In genomic region chr2:76748581-76749296, GRCh38 we compare ENCODE assay signal across 20 cellular contexts.
DNase-seq lines count a peak whose midpoint lies in the region; ATAC-seq, FAIRE-seq and TF ChIP-seq lines count a peak whose summit lies in the region.
"Had no signal": no experiment of that assay in that cellular context is flagged by ENCODE, and none has a peak within 500 bp of the region (broad histone marks: within the 10 kb centered on the region; RNA-seq: fewer than 3 reads in every experiment).

No MANE protein-coding gene starts in this region.

- H3K14ac ChIP-seq in IMR-90 (replicated peaks; ENCODE audit: low read depth, low read length) (no peak overlapping the region), H1 (ENCODE audit: insufficient read length) (no peak overlapping the region)

- H3K4me2 ChIP-seq in IMR-90 (ENCODE audit: low read depth, low read length): no peak overlapping the region
- no peak overlapping the region for H3K4me2 ChIP-seq in H1 (ENCODE audit: insufficient read depth in 1 of 2, low read depth in 2 of 2, low read length in 2 of 2)
- H3K4me2 ChIP-seq: PC-9 had no signal

- intact Hi-C loops in IMR-90 (cut with micrococcal nuclease): no loop called here

- dilution Hi-C loops in IMR-90 (cut with HindIII; ENCODE audit: low sequenced_read_pairs, unreplicated experiment): no loop called here

- TF ChIP-seq CTCF in C4-2B (conservative IDR thresholded peaks at IDR 0.05) (no peak), IMR-90 (conservative IDR thresholded peaks at IDR 0.05; ENCODE audit: low read depth, low read length) (no peak), H1 (IDR thresholded peaks at IDR 0.05; ENCODE audit: control extremely low read depth in 1 of 3, insufficient read depth in 1 of 3, low read depth in 1 of 3, low read length in 3 of 3) (no peak)

- FAIRE-seq in H1 (lab: Jason Lieb, UNC): no peak
- FAIRE-seq: D721Med, G401.6 had no signal

- H2AFZ ChIP-seq in IMR-90 (replicated peaks; ENCODE audit: low read length, poor library complexity) (no peak overlapping the region), H1 (ENCODE audit: low read length) (no peak overlapping the region)
- H2AFZ ChIP-seq: PC-9 had no signal

- H3K23me2 ChIP-seq in H1 (ENCODE audit: low read depth, low read length): no peaks in the 10 kb centered on the region

- H3K23ac ChIP-seq in IMR-90 (ENCODE audit: low read depth, low read length) (no peak overlapping the region), H1 (ENCODE audit: insufficient read length) (no peak overlapping the region)

- H3K4me1 ChIP-seq in IMR-90 (ENCODE audit: control insufficient read depth, insufficient read depth, low read length) (no peaks in the 10 kb centered on the region), H1 (replicated peaks in 1 of 4; ENCODE audit: control insufficient read depth in 3 of 4, insufficient read depth in 4 of 4, low read length in 3 of 4) (no peaks in the 10 kb centered on the region; a peak in 1 of 7 replicates)
- H3K4me1 ChIP-seq: SJSA1 had no signal

- BruUV-seq in IMR-90 (replicated peaks; lab: Mats Ljungman, UMichigan): no TSS peak

- TF ChIP-seq RAD21 in IMR-90 (IDR thresholded peaks at IDR 0.05; ENCODE audit: low read length) (no peak), H1 (IDR thresholded peaks at IDR 0.05 in 1 of 2, conservative IDR thresholded peaks at IDR 0.05 in 1 of 2; ENCODE audit: low read depth in 2 of 2, low read length in 2 of 2) (no peak)

- H4K91ac ChIP-seq in IMR-90 (ENCODE audit: insufficient read depth, low read depth, low read length) (no peak overlapping the region), H1 (replicated peaks; ENCODE audit: insufficient read length, low read length) (no peak overlapping the region)

- no peak overlapping the region for H3K9ac ChIP-seq in IMR-90 (ENCODE audit: low read depth, low read length)
- H3K9ac ChIP-seq in H1 (replicated peaks in 1 of 4; ENCODE audit: extremely low read depth in 1 of 4, low read depth in 3 of 4, low read length in 3 of 4): no peak overlapping the region

- H2BK5ac ChIP-seq in IMR-90 (ENCODE audit: low read depth, low read length, poor library complexity, severe bottlenecking) (no peak overlapping the region), H1 (ENCODE audit: low read depth, low read length) (no peak overlapping the region)

- peak overlapping the region; percentile 85 for H3K27ac ChIP-seq in C4-2B
- H3K27ac ChIP-seq in IMR-90 (ENCODE audit: insufficient read depth, low read length): no peak overlapping the region
- no peak overlapping the region for H3K27ac ChIP-seq in H1 (ENCODE audit: low read depth, low read length)
- H3K27ac ChIP-seq: PC-9, SJSA1 had no signal

- H3K79me2 ChIP-seq in H1 (ENCODE audit: control insufficient read depth in 1 of 2, insufficient read depth in 2 of 2, low read length in 2 of 2): no peaks in the 10 kb centered on the region

- no peak overlapping the region for H2AK5ac ChIP-seq in IMR-90 (ENCODE audit: low read depth, low read length)
- no peak overlapping the region for H2AK5ac ChIP-seq in H1 (ENCODE audit: low read depth, low read length)

- no peak for TF ChIP-seq POLR2A in IMR-90 (IDR thresholded peaks at IDR 0.05; ENCODE audit: low read depth, low read length)
- TF ChIP-seq POLR2A in H1 (IDR thresholded peaks at IDR 0.05; ENCODE audit: control extremely low read depth in 1 of 2, low read depth in 2 of 2, low read length in 2 of 2): no peak

- H3K36me3 ChIP-seq in IMR-90 (ENCODE audit: control insufficient read depth, insufficient read depth, low read length) (no peaks in the 10 kb centered on the region), H1 (ENCODE audit: control insufficient read depth in 2 of 4, insufficient read depth in 4 of 4, low read length in 3 of 4) (no peaks in the 10 kb centered on the region)
- H3K36me3 ChIP-seq: SJSA1 had no signal

- no peaks in the 10 kb centered on the region for H3K79me1 ChIP-seq in IMR-90 (ENCODE audit: low read depth in 1 of 2, low read length in 2 of 2)
- H3K79me1 ChIP-seq in H1 (ENCODE audit: low read depth, low read length): no peaks in the 10 kb centered on the region

- no peak overlapping the region for H2BK20ac ChIP-seq in IMR-90 (ENCODE audit: low read depth, low read length)
- no peak overlapping the region for H2BK20ac ChIP-seq in H1 (ENCODE audit: low read length)

- H2BK15ac ChIP-seq in IMR-90 (ENCODE audit: low read depth, low read length) (no peak overlapping the region), H1 (ENCODE audit: low read length) (no peak overlapping the region)

- no peak overlapping the region for H3K18ac ChIP-seq in IMR-90 (ENCODE audit: low read depth, low read length)
- H3K18ac ChIP-seq in H1 (ENCODE audit: extremely low read depth, low read length): no peak overlapping the region

- H3K9me1 ChIP-seq in IMR-90 (ENCODE audit: insufficient read depth, low read length): no peaks in the 10 kb centered on the region

- H2AK9ac ChIP-seq in IMR-90 (replicated peaks; ENCODE audit: low read depth, low read length, poor library complexity): no peak overlapping the region

- no peaks in the 10 kb centered on the region for H4K20me1 ChIP-seq in IMR-90 (ENCODE audit: insufficient read depth, low read length)
- no peaks in the 10 kb centered on the region for H4K20me1 ChIP-seq in H1 (replicated peaks in 1 of 2; ENCODE audit: control insufficient read depth in 1 of 2, insufficient read depth in 2 of 2, low read length in 2 of 2)

- in situ Hi-C loops in IMR-90 (cut with MboI; ENCODE audit: low sequenced_read_pairs): no loop called here

- DNase-seq in IMR-90 (no peak), NCI-H510A treated with DMSO at 0.1 percent for 48 hours (lab: John Stamatoyannopoulos, UW) (peak; percentile 67), H1 (ENCODE audit: low read depth in 1 of 2, low spot score in 2 of 2) (no peak), NCI-H2196 treated with DMSO at 0.1 percent for 48 hours (lab: John Stamatoyannopoulos, UW; ENCODE audit: unreplicated experiment) (no peak)
- DNase-seq in stimulated activated CD4-positive, alpha-beta T cell treated with anti-CD3 and anti-CD28 coated beads, Interleukin-4, amount 100 ng/mL, for 4 hours: no peak
- DNase-seq in activated CD4-positive, alpha-beta T cell treated with anti-CD3 and anti-CD28 coated beads for 48 hours: no peak
- DNase-seq: CD4-positive, CD25-positive, alpha-beta regulatory T cell; H9; NCI-H1092; NCI-H1436; NCI-H1930; NCI-H82; NK-92 treated with Interleukin-12 subunit alpha and Interleukin-12 subunit beta, amount 100 ng/mL, for 24 hours; PC-9; Right ventricle myocardium superior; T-helper 2 cell had no signal

- H4K5ac ChIP-seq in IMR-90 (ENCODE audit: low read depth, low read length) (no peak overlapping the region), H1 (ENCODE audit: insufficient read length, low read depth, low read length) (peak overlapping the region; percentile 2)

- no peak overlapping the region for H2BK12ac ChIP-seq in H1 (ENCODE audit: low read depth, low read length)

- H3K4ac ChIP-seq in IMR-90 (ENCODE audit: low read depth, low read length) (no peak overlapping the region), H1 (replicated peaks; ENCODE audit: insufficient read length, low read depth, low read length) (no peak overlapping the region)

- TF ChIP-seq EP300 in H1 (IDR thresholded peaks at IDR 0.05; ENCODE audit: borderline replicate concordance in 1 of 2, low read depth in 2 of 2, low read length in 2 of 2): no peak

- H3K27me3 ChIP-seq in IMR-90 (ENCODE audit: control insufficient read depth, insufficient read depth, low read length) (no peaks in the 10 kb centered on the region), H1 (replicated peaks in 1 of 4; ENCODE audit: control insufficient read depth in 3 of 4, extremely low read depth in 1 of 4, insufficient read depth in 3 of 4, low read length in 3 of 4) (no peaks in the 10 kb centered on the region)
- H3K27me3 ChIP-seq: SJSA1 had no signal

- WGBS in IMR-90 (ENCODE audit: extremely low coverage in 2 of 2, insufficient read length in 1 of 2), 2 experiments: 93% methylated on average over 6 of the region's 14 CpGs; no CpG with 5 or more reads in 1 of the 2 experiments
- 96% methylated on average over 10 of the region's 14 CpGs; no CpG with 5 or more reads in 1 of the 2 experiments for WGBS in H1 (ENCODE audit: extremely low coverage in 1 of 2, insufficient coverage in 1 of 2, insufficient read length in 1 of 2, insufficient replicate concordance in 2 of 2, low coverage in 1 of 2, low lambda C conversion rate in 2 of 2, missing lambda C conversion rate in 1 of 2), 2 experiments

- H2BK120ac ChIP-seq in IMR-90 (ENCODE audit: low read depth, low read length): no peak overlapping the region
- H2BK120ac ChIP-seq in H1 (replicated peaks; ENCODE audit: low read depth, low read length): no peak overlapping the region

- CTCF ChIA-PET in IMR-90 (lab: Yijun Ruan, JAX): no interaction called here
- CTCF ChIA-PET in H1 (lab: Charles Lee; ENCODE audit: partially characterized antibody): no interaction called here

- H3K4me3 ChIP-seq in IMR-90 (ENCODE audit: insufficient read depth, low read depth, low read length): no peak overlapping the region
- H3K4me3 ChIP-seq in H1 (ENCODE audit: extremely low read depth in 1 of 4, insufficient read depth in 2 of 4, low read depth in 3 of 4, low read length in 4 of 4): no peak overlapping the region
- H3K4me3 ChIP-seq: PC-9, SJSA1 had no signal

- H3K56ac ChIP-seq in IMR-90 (ENCODE audit: extremely low read depth, insufficient read depth, low read length) (no peak overlapping the region), H1 (replicated peaks; ENCODE audit: insufficient read length, low read depth, low read length) (no peak overlapping the region)

- POLR2A ChIA-PET in IMR-90 (lab: Charles Lee; ENCODE audit: unreplicated experiment) (no interaction called here), H1 (lab: Charles Lee; ENCODE audit: partially characterized antibody) (no interaction called here)

- H4K8ac ChIP-seq in IMR-90 (ENCODE audit: low read depth in 2 of 2, low read length in 2 of 2) (no peak overlapping the region), H1 (ENCODE audit: extremely low read depth, insufficient read depth, low read length) (no peak overlapping the region)

- H3K9me3 ChIP-seq in IMR-90 (ENCODE audit: control insufficient read depth, insufficient read depth, low read length): no peaks in the 10 kb centered on the region
- no peaks in the 10 kb centered on the region for H3K9me3 ChIP-seq in H1 (ENCODE audit: insufficient read depth in 2 of 2, low read depth in 1 of 2, low read length in 1 of 2)

- no peak for ATAC-seq in IMR-90 (ENCODE audit: low read depth)

TF ChIP-seq in IMR-90, 13 proteins besides CTCF, POLR2A, EP300 and RAD21:
- peak; percentile 79 for TF ChIP-seq MAFK (IDR thresholded peaks at IDR 0.05; ENCODE audit: low read depth, low read length)
- TF ChIP-seq BHLHE40 (IDR thresholded peaks at IDR 0.05; ENCODE audit: low read depth, low read length): no peak

TF ChIP-seq in H1, 55 proteins besides CTCF, POLR2A, EP300 and RAD21:
- TF ChIP-seq CHD1 (IDR thresholded peaks at IDR 0.05; ENCODE audit: low read depth, low read length) (no peak), NRF1 (IDR thresholded peaks at IDR 0.05; ENCODE audit: low read depth, low read length) (no peak), MAFK (IDR thresholded peaks at IDR 0.05; ENCODE audit: low read depth, low read length) (peak; percentile 12; the same call in 1 of the 2 replicates)
